ENCODE assay signal across 7 cellular contexts in genomic region chrX:71541546-71542022, GRCh38. TPM values are rescaled to one million over a fixed set of nuclear protein-coding genes. Genes with fewer than 3 reads are reported as not detected.
DNase-seq lines count a peak whose midpoint lies in the region; ATAC-seq, FAIRE-seq and TF ChIP-seq lines count a peak whose summit lies in the region.

No MANE protein-coding gene starts in this region.

- H3K27ac ChIP-seq in keratinocyte (ENCODE audit: control insufficient read depth, insufficient read depth, low read length): peak overlapping the region; percentile 76
- no peak overlapping the region for H3K27ac ChIP-seq in prostate gland
- H3K27ac ChIP-seq in Peyer's patch: peak overlapping the region in 2 of 4 donors; percentile 5 to 55
- no peak overlapping the region for H3K27ac ChIP-seq in mesendoderm (ENCODE audit: low read depth, low read length)

- H3K9me1 ChIP-seq in keratinocyte (ENCODE audit: control insufficient read depth, extremely low read depth, insufficient read depth, low read length): no peaks in the 10 kb centered on the region

- no peak overlapping the region for H3K4ac ChIP-seq in mesendoderm (ENCODE audit: low read depth, low read length)

- no peak overlapping the region for H3K56ac ChIP-seq in mesendoderm (ENCODE audit: low read length)

- H4K20me1 ChIP-seq in keratinocyte (ENCODE audit: control insufficient read depth, extremely low read depth, insufficient read depth, low read length): peaks cover 20% of the 10 kb centered on the region

- peaks cover 4 to 21% of the 10 kb centered on the region in 2 experiments for H3K36me3 ChIP-seq in keratinocyte (ENCODE audit: control insufficient read depth in 2 of 2, extremely low read depth in 1 of 2, insufficient read depth in 2 of 2, low read length in 2 of 2)
- H3K36me3 ChIP-seq in prostate gland: no peaks in the 10 kb centered on the region
- peaks cover 0 to 20% (median 0%) of the 10 kb centered on the region in 3 donors for H3K36me3 ChIP-seq in Peyer's patch
- H3K36me3 ChIP-seq in mesendoderm (ENCODE audit: control insufficient read depth, insufficient read depth, low read length): no peaks in the 10 kb centered on the region

- dilution Hi-C loops in keratinocyte (cut with MboI; ENCODE audit: extremely low pct_ligation_motif_present, low sequenced_read_pairs): no loop called here

- no peak overlapping the region for H2BK120ac ChIP-seq in mesendoderm (ENCODE audit: low read depth, low read length)

- H3K27me3 Mint-ChIP-seq in WTC11 (ENCODE audit: low read depth): no peaks in the 10 kb centered on the region

- no peak for FAIRE-seq in keratinocyte (lab: Jason Lieb, UNC)

- CTCF ChIA-PET in WTC11 (lab: Charles Lee): no interaction called here

- no peaks in the 10 kb centered on the region for H3K79me1 ChIP-seq in mesendoderm (ENCODE audit: low read length)

- H3K23ac ChIP-seq in mesendoderm (ENCODE audit: low read length): no peak overlapping the region

- H2BK15ac ChIP-seq in mesendoderm (replicated peaks; ENCODE audit: low read depth): no peak overlapping the region

- H3K27ac Mint-ChIP-seq in WTC11: peak overlapping the region; percentile 25

- no peak overlapping the region for H2AFZ ChIP-seq in keratinocyte (ENCODE audit: control insufficient read depth, low read length)

- TF ChIP-seq CTCF in WTC11 (IDR thresholded peaks at IDR 0.05) (no peak), keratinocyte (optimal IDR thresholded peaks at IDR 0.05 in 1 of 3, IDR thresholded peaks at IDR 0.05 in 1 of 3, conservative IDR thresholded peaks at IDR 0.05 in 1 of 3; ENCODE audit: extremely low read depth in 1 of 3, insufficient read depth in 2 of 3, low read length in 3 of 3) (no peak), prostate gland (IDR thresholded peaks at IDR 0.05) (no peak), Peyer's patch (IDR thresholded peaks at IDR 0.05) (no peak)

- H3K79me2 ChIP-seq in keratinocyte (ENCODE audit: control insufficient read depth, insufficient read depth, low read length) (peaks cover 80% of the 10 kb centered on the region), mesendoderm (ENCODE audit: control insufficient read depth, insufficient read depth, low read length) (peaks cover 71% of the 10 kb centered on the region)

- H3K9ac ChIP-seq in keratinocyte (ENCODE audit: control insufficient read depth, extremely low read depth, insufficient read depth, low read length): no peak overlapping the region
- H3K9ac ChIP-seq in mesendoderm (ENCODE audit: low read length): no peak overlapping the region

- TF ChIP-seq POLR2A in prostate gland (IDR thresholded peaks at IDR 0.05) (no peak), Peyer's patch (IDR thresholded peaks at IDR 0.05) (no peak)

- DNase-seq in WTC11 (ENCODE audit: low spot score) (no peak), keratinocyte (ENCODE audit: low read depth, low spot score) (no peak), prostate gland (ENCODE audit: low spot score) (no peak), Peyer's patch (no peak), mesendoderm (no peak)

- H3K18ac ChIP-seq in mesendoderm (ENCODE audit: low read length): no peak overlapping the region

- H3K4me3 Mint-ChIP-seq in WTC11: peak overlapping the region; percentile 2; the same call in 1 of the 2 replicates

- no peak overlapping the region for H4K5ac ChIP-seq in mesendoderm (ENCODE audit: low read length)

- no peaks in the 10 kb centered on the region for H3K27me3 ChIP-seq in keratinocyte (ENCODE audit: control insufficient read depth, extremely low read depth, insufficient read depth, low read length)
- H3K27me3 ChIP-seq in prostate gland (replicated peaks; ENCODE audit: insufficient read depth): no peaks in the 10 kb centered on the region
- H3K27me3 ChIP-seq in Peyer's patch: no peaks in the 10 kb centered on the region
- H3K27me3 ChIP-seq in mesendoderm (ENCODE audit: insufficient read depth, low read length, poor library complexity): no peaks in the 10 kb centered on the region

- peaks cover 27% of the 10 kb centered on the region for H3K36me3 Mint-ChIP-seq in WTC11

- H3K4me2 ChIP-seq in keratinocyte (ENCODE audit: control insufficient read depth, extremely low read depth, insufficient read depth, low read depth, low read length) (peak overlapping the region; percentile 66), mesendoderm (ENCODE audit: low read length) (no peak overlapping the region)

- POLR2A ChIA-PET in WTC11 (lab: Charles Lee): no interaction called here

- ATAC-seq in GM18861 (IDR thresholded peaks at IDR 0.05; ENCODE audit: unreplicated experiment) (peak; percentile 23), HG03045 (IDR thresholded peaks at IDR 0.05; ENCODE audit: unreplicated experiment) (peak; percentile 41), WTC11 (no peak)

- H3K4me1 ChIP-seq in keratinocyte (ENCODE audit: control insufficient read depth, extremely low read depth, insufficient read depth, low read length) (peaks cover 45% of the 10 kb centered on the region), prostate gland (replicated peaks) (no peaks in the 10 kb centered on the region), Peyer's patch (peaks cover 0 to 30% (median 3%) of the 10 kb centered on the region in 4 donors), mesendoderm (ENCODE audit: control insufficient read depth, low read depth, low read length) (no peaks in the 10 kb centered on the region)

- no peak overlapping the region for H2AK5ac ChIP-seq in mesendoderm (ENCODE audit: low read length)

- no peak overlapping the region for H2BK5ac ChIP-seq in mesendoderm (ENCODE audit: low read length)

- no peaks in the 10 kb centered on the region for H3K9me3 Mint-ChIP-seq in WTC11

- H3K4me1 Mint-ChIP-seq in WTC11: peaks cover 42% of the 10 kb centered on the region

- WGBS in prostate gland: 30% methylated on average over 4 of the region's 4 CpGs
- WGBS in mesendoderm (ENCODE audit: extremely low coverage, insufficient coverage, low lambda C conversion rate): no CpG with 5 or more reads among the region's 4 CpGs

- intact Hi-C loops in prostate gland (cut with DNase I): no loop called here

- H3K9me3 ChIP-seq in keratinocyte (ENCODE audit: control insufficient read depth, low read depth, low read length) (no peaks in the 10 kb centered on the region), prostate gland (no peaks in the 10 kb centered on the region), Peyer's patch (no peaks in the 10 kb centered on the region)

- H4K8ac ChIP-seq in mesendoderm (ENCODE audit: low read depth, low read length): no peak overlapping the region

- H3K4me3 ChIP-seq in keratinocyte (ENCODE audit: control insufficient read depth in 2 of 3, extremely low read depth in 1 of 3, insufficient read depth in 2 of 3, low read depth in 1 of 3, low read length in 3 of 3) (peak overlapping the region in 1 of 3 experiments; percentile 26), prostate gland (no peak overlapping the region), Peyer's patch (no peak overlapping the region), mesendoderm (ENCODE audit: low read length) (no peak overlapping the region)

TF ChIP-seq in WTC11, 78 proteins besides CTCF, POLR2A, EP300 and RAD21:
- TF ChIP-seq HMGXB4 (CRISPR knock-in tag; IDR thresholded peaks at IDR 0.05) (no peak), ZNF263 (CRISPR knock-in tag; IDR thresholded peaks at IDR 0.05; ENCODE audit: low read depth) (no peak)

RNA-seq across cellular contexts. Expression of gene OGT, which starts 8.7 kb away (rescaled TPM):
- 121 to 141 TPM (median 126 TPM) in 3 replicates for total RNA-seq in WTC11 (2021)
- 58.7 to 155 TPM (median 136 TPM) in 3 replicates for polyA plus RNA-seq in keratinocyte
- 48.0 TPM for polyA plus RNA-seq in keratinocyte (2011; ENCODE audit: low read depth)
- polyA plus RNA-seq in keratinocyte (2011; cell fraction: cytosol; rRNA removed): 15.7 and 24.9 TPM in 2 replicates
- 614 and 740 TPM in 2 replicates for polyA plus RNA-seq in keratinocyte (2011; cell fraction: nucleus; rRNA removed)
- 26.0 and 51.9 TPM in 2 replicates for polyA plus RNA-seq in keratinocyte (2012; ENCODE audit: low replicate concordance)
- 76.4 to 263 TPM (median 169 TPM) in 3 replicates for polyA minus RNA-seq in keratinocyte
- polyA minus RNA-seq in keratinocyte (2011; cell fraction: cytosol; rRNA and poly(A)+ RNA removed): 34.5 TPM
- 160 and 266 TPM in 2 replicates for polyA minus RNA-seq in keratinocyte (2011; cell fraction: nucleus; rRNA and poly(A)+ RNA removed)
- 100 to 1,000 TPM in 1 of 2 donors, 10 to 100 TPM in 1; 68.0 to 126 TPM for total RNA-seq in prostate gland
- total RNA-seq in Peyer's patch: 100 to 1,000 TPM; 118 to 297 (median 183) TPM
- polyA plus RNA-seq in mesendoderm (2013, experiment 1 of 2): 37.4 TPM
- polyA plus RNA-seq in mesendoderm (2013, experiment 2 of 2): 35.7 TPM

RNA-seq across cellular contexts. Expression of gene GCNA, which starts 36.7 kb away (rescaled TPM):
- total RNA-seq in WTC11 (2021) (1.0 to 1.6 TPM (median 1.3 TPM) in 3 replicates), prostate gland (10 to 100 TPM in 1 of 2 donors, 1 to 10 TPM in 1; 1.4 to 18.0 TPM), Peyer's patch (10 to 100 TPM in 1 of 4 donors, 1 to 10 TPM in 3; 3.0 to 15.7 (median 4.9) TPM)
- 0.46 to 1.2 TPM (median 1.0 TPM) in 3 replicates for polyA plus RNA-seq in keratinocyte
- polyA plus RNA-seq in keratinocyte (2011; ENCODE audit: low read depth): 6.2 TPM
- 0.14 and 0.23 TPM in 2 replicates for polyA plus RNA-seq in keratinocyte (2011; cell fraction: cytosol; rRNA removed)
- polyA plus RNA-seq in keratinocyte (2011; cell fraction: nucleus; rRNA removed): 3.7 and 4.7 TPM in 2 replicates
- polyA plus RNA-seq in keratinocyte (2012; ENCODE audit: low replicate concordance): 0.29 and 3.1 TPM in 2 replicates
- 0.92 to 2.2 TPM in 2 of 3 replicates, not detected in the other for polyA minus RNA-seq in keratinocyte
- polyA minus RNA-seq in keratinocyte (2011; cell fraction: cytosol; rRNA and poly(A)+ RNA removed): not detected
- polyA minus RNA-seq in keratinocyte (2011; cell fraction: nucleus; rRNA and poly(A)+ RNA removed): 0.63 and 2.2 TPM in 2 replicates
- 1.1 TPM for polyA plus RNA-seq in mesendoderm (2013, experiment 1 of 2)
- 0.97 TPM for polyA plus RNA-seq in mesendoderm (2013, experiment 2 of 2)
